Comparison of ENCODE assay signal across 17 cellular contexts in the genomic region with DNA sequence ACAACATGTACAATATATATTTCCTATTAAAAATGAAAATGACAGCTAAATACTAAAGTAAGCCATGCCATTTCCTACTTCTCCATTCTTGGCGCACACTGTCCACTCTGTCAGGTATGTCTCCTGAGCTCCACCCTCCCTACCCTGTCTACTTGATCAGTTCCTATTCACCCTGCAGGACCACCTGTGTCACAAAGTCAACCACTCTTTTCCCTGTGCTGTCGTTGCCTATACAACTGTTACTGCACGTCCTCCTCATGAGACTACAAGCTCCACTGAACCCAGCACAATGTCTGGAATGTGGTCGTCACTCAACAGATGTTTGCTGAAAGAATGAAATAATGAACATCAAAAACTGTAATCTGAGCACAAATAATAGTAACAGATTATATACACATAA. TPM values are rescaled to one million over a fixed set of nuclear protein-coding genes. Genes with fewer than 3 reads are reported as not detected.
A peak's percentile ranks its signal among the peaks of the same experiment; 100 is the strongest.
DNase-seq lines count a peak whose midpoint lies in the region; ATAC-seq and TF ChIP-seq lines count a peak whose summit lies in the region.
"Had no signal": no experiment of that assay in that cellular context is flagged by ENCODE, and none has a peak within 500 bp of the region (broad histone marks: within the 10 kb centered on the region; RNA-seq: fewer than 3 reads in every experiment).

No MANE protein-coding gene starts in this region.

- POLR2A ChIA-PET in activated CD4-positive, alpha-beta T cell treated with anti-CD3 and anti-CD28 coated beads for 36 hours (lab: Charles Lee), result interaction anchor here (0.6 kb wide), 1 partner anchor 854 kb away, joined by 12 read pairs; no protein-coding TSS in a partner anchor
- POLR2A ChIA-PET in activated B cell treated with CpG ODN at 0.5 μM for 24 hours (lab: Charles Lee), result interaction anchor here (1.5 kb wide), 1 partner anchor 53 kb away, joined by 3 read pairs; no protein-coding TSS in a partner anchor

- intact Hi-C loops in activated CD4-positive, alpha-beta T cell treated with anti-CD3 and anti-CD28 coated beads for 36 hours (cut with DNase I, micrococcal nuclease), result loop anchor here in 1 of 2 experiments (2.0 kb wide), 1 partner anchor 131 kb away; a partner anchor contains a TSS
- intact Hi-C loops in activated B cell treated with CpG ODN at 0.5 μM for 24 hours (cut with micrococcal nuclease) (no loop called here), Calu3 (cut with micrococcal nuclease; ENCODE audit: unreplicated experiment) (no loop called here)

- peak overlapping the region; percentile 31 for H3K27ac Mint-ChIP-seq in activated CD4-positive, alpha-beta T cell treated with anti-CD3 and anti-CD28 coated beads for 36 hours
- no peak overlapping the region for H3K27ac Mint-ChIP-seq in activated B cell treated with CpG ODN at 0.5 μM for 24 hours
- H3K27ac Mint-ChIP-seq in memory B cell, result peak overlapping the region; percentile 35
- H3K27ac Mint-ChIP-seq in Calu3 (ENCODE audit: unreplicated experiment), result no peak overlapping the region
- H3K27ac Mint-ChIP-seq: neural progenitor cell had no signal

- peaks cover 57% of the 10 kb centered on the region for H3K4me1 Mint-ChIP-seq in activated CD4-positive, alpha-beta T cell treated with anti-CD3 and anti-CD28 coated beads for 36 hours
- H3K4me1 Mint-ChIP-seq in activated B cell treated with CpG ODN at 0.5 μM for 24 hours (peaks cover 58% of the 10 kb centered on the region), memory B cell (peaks cover 28% of the 10 kb centered on the region), Calu3 (ENCODE audit: low read depth, unreplicated experiment) (peaks cover 14% of the 10 kb centered on the region)
- H3K4me1 Mint-ChIP-seq: neural progenitor cell had no signal

- CTCF ChIA-PET in activated CD4-positive, alpha-beta T cell treated with anti-CD3 and anti-CD28 coated beads for 36 hours (lab: Charles Lee), result interaction anchor here (1.1 to 1.9 kb wide), 2 partner anchors 17 to 1979 kb away, joined by 4 to 5 read pairs; a partner anchor contains a TSS
- CTCF ChIA-PET in activated B cell treated with CpG ODN at 0.5 μM for 24 hours (lab: Charles Lee) (interaction anchor here (0.6 kb wide), 1 partner anchor 93 kb away, joined by 3 read pairs; no protein-coding TSS in a partner anchor), Calu3 (lab: Charles Lee) (no interaction called here)

- H3K36me3 Mint-ChIP-seq in activated CD4-positive, alpha-beta T cell treated with anti-CD3 and anti-CD28 coated beads for 36 hours (ENCODE audit: low read depth), result peaks cover 15% of the 10 kb centered on the region
- H3K36me3 Mint-ChIP-seq in activated B cell treated with CpG ODN at 0.5 μM for 24 hours (ENCODE audit: low read depth), result peaks cover 12% of the 10 kb centered on the region
- H3K36me3 Mint-ChIP-seq in memory B cell, result peaks cover 9% of the 10 kb centered on the region
- H3K36me3 Mint-ChIP-seq in Calu3 (ENCODE audit: insufficient read depth, unreplicated experiment), result no peaks in the 10 kb centered on the region
- H3K36me3 Mint-ChIP-seq: CD8-positive, alpha-beta memory T cell; neural progenitor cell had no signal

- BruUV-seq in Calu3 (replicated peaks; lab: Mats Ljungman, UMichigan), result no TSS peak

- no peaks in the 10 kb centered on the region for H3K9me3 Mint-ChIP-seq in activated CD4-positive, alpha-beta T cell treated with anti-CD3 and anti-CD28 coated beads for 36 hours (ENCODE audit: low read depth)
- H3K9me3 Mint-ChIP-seq in activated B cell treated with CpG ODN at 0.5 μM for 24 hours (no peaks in the 10 kb centered on the region), memory B cell (no peaks in the 10 kb centered on the region), Calu3 (ENCODE audit: low read depth, unreplicated experiment) (no peaks in the 10 kb centered on the region)
- H3K9me3 Mint-ChIP-seq: neural progenitor cell had no signal

- no peaks in the 10 kb centered on the region for H3K27me3 Mint-ChIP-seq in activated CD4-positive, alpha-beta T cell treated with anti-CD3 and anti-CD28 coated beads for 36 hours
- no peaks in the 10 kb centered on the region for H3K27me3 Mint-ChIP-seq in activated B cell treated with CpG ODN at 0.5 μM for 24 hours
- no peaks in the 10 kb centered on the region for H3K27me3 Mint-ChIP-seq in memory B cell
- H3K27me3 Mint-ChIP-seq in Calu3 (ENCODE audit: unreplicated experiment), result no peaks in the 10 kb centered on the region

- no peak overlapping the region for H3K4me3 Mint-ChIP-seq in activated CD4-positive, alpha-beta T cell treated with anti-CD3 and anti-CD28 coated beads for 36 hours
- H3K4me3 Mint-ChIP-seq in activated B cell treated with CpG ODN at 0.5 μM for 24 hours (peak overlapping the region; percentile 7), memory B cell (no peak overlapping the region), Calu3 (ENCODE audit: low read depth, unreplicated experiment) (no peak overlapping the region)
- H3K4me3 Mint-ChIP-seq: CD8-positive, alpha-beta memory T cell; neural progenitor cell had no signal

- no peak for DNase-seq in activated CD4-positive, alpha-beta T cell treated with anti-CD3 and anti-CD28 coated beads for 36 hours
- DNase-seq in activated CD4-positive, alpha-beta T cell treated with anti-CD3 and anti-CD28 coated beads for 1 hour, result no peak
- no peak for DNase-seq in activated B cell treated with CpG ODN at 0.5 μM for 24 hours
- no peak for DNase-seq in memory B cell (ENCODE audit: low spot score in 2 of 2)
- DNase-seq in Calu3, result no peak
- DNase-seq: activated CD4-positive, CD25-positive, alpha-beta regulatory T cell; body of pancreas; CD8-positive, alpha-beta memory T cell; effector memory CD4-positive, alpha-beta T cell; lower lobe of right lung; NCI-H187; stimulated activated naive CD4-positive, alpha-beta T cell; SW 1271 had no signal

- no peak for ATAC-seq in activated CD4-positive, alpha-beta T cell treated with anti-CD3 and anti-CD28 coated beads for 36 hours
- peak; percentile 53 for ATAC-seq in GM21390 (IDR thresholded peaks at IDR 0.05; ENCODE audit: unreplicated experiment)
- peak; percentile 45 for ATAC-seq in activated B cell treated with CpG ODN at 0.5 μM for 24 hours (ENCODE audit: low read depth)
- ATAC-seq in memory B cell (ENCODE audit: low read depth), result peak; percentile 78
- ATAC-seq in HG02759 (IDR thresholded peaks at IDR 0.05; ENCODE audit: unreplicated experiment), result no peak
- no peak for ATAC-seq in HG03442 (IDR thresholded peaks at IDR 0.05; ENCODE audit: unreplicated experiment)
- ATAC-seq: body of pancreas, lower lobe of right lung had no signal

- TF ChIP-seq CTCF in activated B cell treated with CpG ODN at 0.5 μM for 24 hours (IDR thresholded peaks at IDR 0.05) (no peak), Calu3 (IDR thresholded peaks at IDR 0.05; ENCODE audit: unreplicated experiment) (no peak)

RNA-seq across cellular contexts. Expression of a gene that starts 54.9 kb away (rescaled TPM):
- 10 to 100 TPM; 16.3 to 19.2 TPM for total RNA-seq in activated CD4-positive, alpha-beta T cell treated with anti-CD3 and anti-CD28 coated beads for 36 hours
- total RNA-seq in activated B cell treated with CpG ODN at 0.5 μM for 24 hours (44.5 and 55.1 TPM in 2 replicates), Calu3 (2022) (66.4 and 83.3 TPM in 2 replicates)

Comparison
In these comparisons a context has a peak if more than half of its experiments do, and no peak if none do; other contexts are left out.
1. ATAC-seq: peak in GM21390 (single experiment), activated B cell treated with CpG ODN at 0.5 μM for 24 hours (single experiment) and memory B cell (single experiment); none in activated CD4-positive, alpha-beta T cell treated with anti-CD3 and anti-CD28 coated beads for 36 hours (single experiment), HG02759 (single experiment) and HG03442 (single experiment).
2. H3K27ac Mint-ChIP-seq: peak in activated CD4-positive, alpha-beta T cell treated with anti-CD3 and anti-CD28 coated beads for 36 hours (single experiment) and memory B cell (single experiment); none in activated B cell treated with CpG ODN at 0.5 μM for 24 hours (single experiment) and Calu3 (single experiment).